ENCODE assay signal across 19 cellular contexts in the genomic region with DNA sequence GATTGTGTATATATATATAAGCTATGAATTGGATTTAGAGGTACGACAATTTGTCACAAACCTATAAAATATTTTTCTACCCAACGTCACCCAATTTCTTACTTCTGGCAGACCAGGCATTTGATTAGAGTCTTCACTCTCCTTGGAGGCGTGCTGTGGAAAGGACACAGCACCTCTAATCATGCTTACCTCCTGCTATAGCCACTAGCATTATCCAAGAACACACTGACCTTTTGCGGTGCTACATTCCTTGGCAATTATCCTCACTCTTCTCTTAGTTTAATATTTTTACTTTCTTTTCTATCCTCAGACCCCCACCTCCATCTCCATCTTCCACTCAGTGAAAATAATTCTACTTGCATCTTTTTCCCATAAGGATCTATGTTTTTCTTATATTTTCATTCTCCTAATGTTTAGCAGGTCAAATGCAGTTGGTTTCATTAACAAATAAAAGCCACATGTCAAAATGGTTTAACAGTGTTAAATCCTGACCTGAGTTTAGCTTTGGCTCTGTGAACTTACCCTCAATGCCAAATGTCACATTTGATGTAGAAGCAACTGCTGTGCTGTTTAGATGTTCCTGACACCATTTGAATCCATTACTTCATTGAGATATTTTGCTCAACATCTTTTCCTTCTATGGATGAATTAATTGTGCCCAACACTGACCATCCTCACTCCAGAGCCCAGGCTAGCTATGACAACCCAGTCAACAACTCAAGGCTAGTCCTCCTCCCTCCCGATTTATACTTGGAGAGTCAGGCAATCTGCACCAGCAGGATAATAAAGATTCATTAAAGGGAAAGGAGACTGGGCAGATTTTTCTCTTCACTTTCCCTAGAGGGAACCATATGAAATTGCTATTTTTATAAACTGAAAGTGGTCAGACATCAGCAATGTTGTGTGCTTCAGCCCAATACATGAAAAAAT.
A peak's percentile ranks its signal among the peaks of the same experiment; 100 is the strongest.
DNase-seq lines count a peak whose midpoint lies in the region; ATAC-seq and TF ChIP-seq lines count a peak whose summit lies in the region.
"Had no signal": no experiment of that assay in that cellular context is flagged by ENCODE, and none has a peak within 500 bp of the region (broad histone marks: within the 10 kb centered on the region; RNA-seq: fewer than 3 reads in every experiment).

No MANE protein-coding gene starts in this region.

- H3K36me3 ChIP-seq in SK-N-SH (replicated peaks in 1 of 2; ENCODE audit: control insufficient read depth in 1 of 2, insufficient read depth in 2 of 2, low read length in 1 of 2) (no peaks in the 10 kb centered on the region), mesenchymal stem cell (ENCODE audit: control insufficient read depth in 1 of 2, insufficient read depth in 2 of 2, low read depth in 1 of 2, low read length in 2 of 2) (peaks cover 0 to 3% of the 10 kb centered on the region in 2 experiments), stomach smooth muscle (ENCODE audit: control insufficient read depth in 2 of 2, insufficient read depth in 2 of 2, low read length in 2 of 2) (no peaks in the 10 kb centered on the region)

- WGBS in SK-N-SH (ENCODE audit: low lambda C conversion rate), result 88% methylated on average over 5 of the region's 5 CpGs
- whole genome bisulfite sequencing in mesenchymal stem cell, result 85% methylated on average over 5 of the region's 5 CpGs

- POLR2A ChIA-PET in SK-N-SH (lab: Yijun Ruan, JAX), result no interaction called here

- H4K8ac ChIP-seq in mesenchymal stem cell (ENCODE audit: low read length), result no peak overlapping the region

- H3K27ac ChIP-seq in SK-N-SH (ENCODE audit: low read depth in 2 of 2, low read length in 1 of 2) (peak overlapping the region in 1 of 2 experiments; percentile 75; a peak in 2 of 4 replicates), mesenchymal stem cell (ENCODE audit: low read length, poor library complexity, severe bottlenecking) (peak overlapping the region; percentile 94), stomach smooth muscle (ENCODE audit: low read length) (peak overlapping the region; percentile 32)
- H3K27ac ChIP-seq: 22Rv1 had no signal

- H3K79me1 ChIP-seq in mesenchymal stem cell (replicated peaks; ENCODE audit: low read length, poor library complexity, severe bottlenecking), result no peaks in the 10 kb centered on the region

- H3K4me1 ChIP-seq in SK-N-SH (ENCODE audit: control insufficient read depth in 1 of 2, insufficient read depth in 2 of 2, low read depth in 1 of 2, low read length in 1 of 2), result peaks cover 0 to 38% of the 10 kb centered on the region in 2 experiments; a peak in 3 of 4 replicates
- peaks cover 9% of the 10 kb centered on the region for H3K4me1 ChIP-seq in mesenchymal stem cell (ENCODE audit: control insufficient read depth, insufficient read depth, low read depth, low read length)
- peaks cover 17% of the 10 kb centered on the region for H3K4me1 ChIP-seq in stomach smooth muscle (ENCODE audit: control insufficient read depth, insufficient read depth, low read length)

- H2BK12ac ChIP-seq in mesenchymal stem cell (ENCODE audit: low read length in 2 of 2), result peak overlapping the region; percentile 47 to 87

- no peaks in the 10 kb centered on the region for H3K36me3 Mint-ChIP-seq in natural killer cell treated with Interleukin-12 subunit alpha and Interleukin-12 subunit beta and Interleukin-15 and Interleukin-18, amount 100 ng/mL, for 72 hours
- H3K36me3 Mint-ChIP-seq: stimulated activated memory B cell treated with anti-CD40 and anti-IgM and Interleukin-4, amounts not matched to agents 10 μg/mL and 1 μg/mL and 100 μg/mL, for 72 hours had no signal

- no peaks in the 10 kb centered on the region for H3K79me2 ChIP-seq in SK-N-SH (ENCODE audit: insufficient read depth)

- no peaks in the 10 kb centered on the region for H3K9me3 Mint-ChIP-seq in natural killer cell treated with Interleukin-12 subunit alpha and Interleukin-12 subunit beta and Interleukin-15 and Interleukin-18, amount 100 ng/mL, for 72 hours
- H3K9me3 Mint-ChIP-seq: activated CD4-positive, alpha-beta T cell treated with anti-CD3 and anti-CD28 coated beads, Interleukin-2, amount 10 ng/mL, durations not matched to agents 7 days and 5 days; stimulated activated memory B cell treated with anti-CD40 and anti-IgM and Interleukin-4, amounts not matched to agents 10 μg/mL and 1 μg/mL and 100 μg/mL, for 72 hours had no signal

- no peaks in the 10 kb centered on the region for H4K20me1 ChIP-seq in SK-N-SH (ENCODE audit: insufficient read depth)

- H4K91ac ChIP-seq in mesenchymal stem cell (ENCODE audit: low read length), result peak overlapping the region; percentile 56

- H2AFZ ChIP-seq in SK-N-SH (ENCODE audit: low read depth) (peak overlapping the region; percentile 48; the same call in 1 of the 2 replicates), mesenchymal stem cell (ENCODE audit: low read depth, low read length) (no peak overlapping the region)

- H2BK15ac ChIP-seq in mesenchymal stem cell (ENCODE audit: low read depth, poor library complexity, severe bottlenecking), result no peak overlapping the region

- peaks cover 21 to 56% of the 10 kb centered on the region in 2 donors for H3K27me3 Mint-ChIP-seq in natural killer cell treated with Interleukin-12 subunit alpha and Interleukin-12 subunit beta and Interleukin-15 and Interleukin-18, amount 100 ng/mL, for 72 hours

- H3K4ac ChIP-seq in mesenchymal stem cell (ENCODE audit: low read depth in 1 of 2, low read length in 2 of 2), result peak overlapping the region in 1 of 2 experiments; percentile 73

- TF ChIP-seq RAD21 in SK-N-SH (IDR thresholded peaks at IDR 0.05; ENCODE audit: low read length), result no peak

- no peak for TF ChIP-seq EP300 in SK-N-SH (IDR thresholded peaks at IDR 0.05; ENCODE audit: borderline replicate concordance in 1 of 2, low read depth in 1 of 2, low read length in 1 of 2)

- peaks cover 12% of the 10 kb centered on the region for H3F3A ChIP-seq in SK-N-SH (replicated peaks; ENCODE audit: insufficient read depth)

- H2BK120ac ChIP-seq in mesenchymal stem cell (ENCODE audit: low read depth, low read length), result no peak overlapping the region

- DNase-seq in SK-N-SH, result no peak
- peak; percentile 24 for DNase-seq in astrocyte of the hippocampus (ENCODE audit: low read depth, low spot score)
- no peak for DNase-seq in mesenchymal stem cell
- no peak for DNase-seq in natural killer cell treated with Interleukin-12 subunit alpha and Interleukin-12 subunit beta and Interleukin-15 and Interleukin-18, amount 100 ng/mL, for 72 hours (ENCODE audit: low spot score)
- no peak for DNase-seq in stimulated activated CD8-positive, alpha-beta memory T cell treated with anti-CD3 and anti-CD28 coated beads, Interleukin-4, amount 100 ng/mL, for 48 hours
- DNase-seq: activated CD4-positive, alpha-beta T cell treated with anti-CD3 and anti-CD28 coated beads, Interleukin-2, amount 10 ng/mL, durations not matched to agents 7 days and 5 days; activated T-cell treated with anti-CD3 and anti-CD28 coated beads, Interleukin-2, amount 50 U/mL, for 48 hours; amygdala; Kasumi-1; NCI-H1930; retina; RPMI8226; stimulated activated CD4-positive, alpha-beta T cell treated with anti-CD3 and anti-CD28 coated beads, Interleukin-4, amount 100 ng/mL, for 24 hours; T-helper 17 cell had no signal

- no peaks in the 10 kb centered on the region for H3K4me1 Mint-ChIP-seq in natural killer cell treated with Interleukin-12 subunit alpha and Interleukin-12 subunit beta and Interleukin-15 and Interleukin-18, amount 100 ng/mL, for 72 hours (ENCODE audit: low read depth in 2 of 2)
- H3K4me1 Mint-ChIP-seq: activated CD4-positive, alpha-beta T cell treated with anti-CD3 and anti-CD28 coated beads, Interleukin-2, amount 10 ng/mL, durations not matched to agents 7 days and 5 days; stimulated activated memory B cell treated with anti-CD40 and anti-IgM and Interleukin-4, amounts not matched to agents 10 μg/mL and 1 μg/mL and 100 μg/mL, for 72 hours; T-helper 17 cell had no signal

- no peak overlapping the region for H3K27ac Mint-ChIP-seq in natural killer cell treated with Interleukin-12 subunit alpha and Interleukin-12 subunit beta and Interleukin-15 and Interleukin-18, amount 100 ng/mL, for 72 hours
- H3K27ac Mint-ChIP-seq: activated CD4-positive, alpha-beta T cell treated with anti-CD3 and anti-CD28 coated beads, Interleukin-2, amount 10 ng/mL, durations not matched to agents 7 days and 5 days; stimulated activated memory B cell treated with anti-CD40 and anti-IgM and Interleukin-4, amounts not matched to agents 10 μg/mL and 1 μg/mL and 100 μg/mL, for 72 hours; T-helper 17 cell had no signal

- TF ChIP-seq CTCF in SK-N-SH (IDR thresholded peaks at IDR 0.05), result no peak

- H3K4me3 Mint-ChIP-seq in natural killer cell treated with Interleukin-12 subunit alpha and Interleukin-12 subunit beta and Interleukin-15 and Interleukin-18, amount 100 ng/mL, for 72 hours, result no peak overlapping the region
- H3K4me3 Mint-ChIP-seq: activated CD4-positive, alpha-beta T cell treated with anti-CD3 and anti-CD28 coated beads, Interleukin-2, amount 10 ng/mL, durations not matched to agents 7 days and 5 days; stimulated activated memory B cell treated with anti-CD40 and anti-IgM and Interleukin-4, amounts not matched to agents 10 μg/mL and 1 μg/mL and 100 μg/mL, for 72 hours; T-helper 17 cell had no signal

- no peaks in the 10 kb centered on the region for H3K9me2 ChIP-seq in SK-N-SH

- peak overlapping the region in 1 of 2 experiments; percentile 26 for H3K14ac ChIP-seq in mesenchymal stem cell (ENCODE audit: low read length in 2 of 2)

- ATAC-seq in SK-N-SH treated with all-trans-retinoic acid at 6 μM for 48 hours (no peak), GM18861 (IDR thresholded peaks at IDR 0.05; ENCODE audit: unreplicated experiment) (no peak)
- ATAC-seq in natural killer cell treated with Interleukin-12 subunit alpha and Interleukin-12 subunit beta and Interleukin-15 and Interleukin-18, amount 100 ng/mL, for 72 hours, result no peak
- ATAC-seq: stimulated activated memory B cell treated with anti-CD40 and anti-IgM and Interleukin-4, amounts not matched to agents 10 μg/mL and 1 μg/mL and 100 μg/mL, for 72 hours; T-helper 17 cell had no signal

- H3K9ac ChIP-seq in SK-N-SH (no peak overlapping the region), mesenchymal stem cell (ENCODE audit: low read length) (peak overlapping the region; percentile 90), stomach smooth muscle (ENCODE audit: low read length in 2 of 2) (no peak overlapping the region)

- peak overlapping the region; percentile 52 to 70 for H3K18ac ChIP-seq in mesenchymal stem cell (ENCODE audit: low read depth in 1 of 2, low read length in 2 of 2)

- H3K23ac ChIP-seq in mesenchymal stem cell (ENCODE audit: low read length in 2 of 2), result no peak overlapping the region

- H2BK5ac ChIP-seq in mesenchymal stem cell (ENCODE audit: low read depth, low read length, poor library complexity, severe bottlenecking), result no peak overlapping the region

- no peak overlapping the region for H3K4me3 ChIP-seq in SK-N-SH (ENCODE audit: low read depth in 2 of 2, low read length in 1 of 2)
- peak overlapping the region in 1 of 2 experiments; percentile 57 for H3K4me3 ChIP-seq in mesenchymal stem cell (ENCODE audit: insufficient read depth in 1 of 2, low read depth in 1 of 2, low read length in 2 of 2)
- H3K4me3 ChIP-seq in stomach smooth muscle (ENCODE audit: low read length in 2 of 2), result no peak overlapping the region

- peak overlapping the region; percentile 95 for H2AK5ac ChIP-seq in mesenchymal stem cell (ENCODE audit: low read length, severe bottlenecking)

- H3K4me2 ChIP-seq in SK-N-SH (no peak overlapping the region), mesenchymal stem cell (ENCODE audit: low read length, poor library complexity, severe bottlenecking) (no peak overlapping the region)

- H3K27me3 ChIP-seq in SK-N-SH (ENCODE audit: insufficient read depth), result no peaks in the 10 kb centered on the region
- no peaks in the 10 kb centered on the region for H3K27me3 ChIP-seq in mesenchymal stem cell (ENCODE audit: control insufficient read depth in 1 of 2, insufficient read depth in 1 of 2, low read length in 2 of 2)
- H3K27me3 ChIP-seq in stomach smooth muscle (ENCODE audit: control insufficient read depth in 1 of 2, insufficient read depth in 2 of 2, low read length in 2 of 2), result no peaks in the 10 kb centered on the region

- CTCF ChIA-PET in SK-N-SH (lab: Yijun Ruan, JAX), result interaction anchor here (1.0 kb wide), 1 partner anchor 9 kb away, joined by 3 read pairs; no protein-coding TSS in a partner anchor

- H3K9me3 ChIP-seq in SK-N-SH (no peaks in the 10 kb centered on the region), mesenchymal stem cell (ENCODE audit: control insufficient read depth, low read length) (peaks cover 7% of the 10 kb centered on the region), stomach smooth muscle (ENCODE audit: control insufficient read depth in 2 of 2, low read length in 2 of 2) (peaks cover 0 to 4% of the 10 kb centered on the region in 2 donors)
